ENCODE assay signal across 12 cellular contexts in the genomic region with DNA sequence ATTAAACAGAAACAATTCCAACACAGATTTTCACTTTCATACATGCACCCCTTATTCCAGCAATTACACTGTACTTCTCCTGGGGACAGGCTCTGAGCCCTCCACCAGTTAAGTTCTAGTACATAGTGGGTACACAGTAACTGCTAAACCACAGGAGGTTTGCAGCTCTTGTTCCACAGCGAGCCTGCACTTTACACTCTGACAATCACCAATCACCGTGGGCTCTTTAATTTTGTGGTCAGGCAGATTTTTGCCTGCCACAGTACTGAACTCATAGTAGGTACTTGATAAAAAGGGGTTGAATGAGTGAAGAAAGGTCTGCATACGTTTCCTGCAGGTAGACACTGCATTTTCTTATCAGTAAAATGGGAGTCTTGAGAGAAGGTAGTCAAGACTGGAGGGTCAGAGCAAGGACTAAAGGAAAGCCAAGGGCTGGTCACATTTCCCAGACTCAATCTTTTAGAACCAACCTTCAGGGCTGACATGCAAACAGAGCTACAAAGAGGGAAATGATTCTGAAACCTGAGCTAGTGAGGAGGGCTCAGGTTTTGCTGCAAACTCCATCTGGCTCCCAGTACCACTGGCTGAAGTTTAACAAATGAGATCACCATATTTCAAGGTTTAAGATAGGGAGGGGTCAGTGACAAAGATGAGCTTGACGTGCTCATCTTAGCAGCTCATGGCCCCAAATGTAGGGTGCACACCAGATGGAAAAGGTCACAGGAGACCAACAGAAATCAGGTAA.
DNase-seq lines count a peak whose midpoint lies in the region; ATAC-seq, FAIRE-seq and TF ChIP-seq lines count a peak whose summit lies in the region.
"Had no signal": no experiment of that assay in that cellular context is flagged by ENCODE, and none has a peak within 500 bp of the region (broad histone marks: within the 10 kb centered on the region; RNA-seq: fewer than 3 reads in every experiment).

No MANE protein-coding gene starts in this region.

- H3K36me3 Mint-ChIP-seq in stimulated activated memory B cell treated with anti-CD40 and anti-IgM and Interleukin-4, amounts not matched to agents 10 μg/mL and 1 μg/mL and 100 μg/mL, for 72 hours, result peaks cover 5% of the 10 kb centered on the region

- H3K9me3 ChIP-seq in aorta (ENCODE audit: control insufficient read depth, low read length) (no peaks in the 10 kb centered on the region), ascending aorta (no peaks in the 10 kb centered on the region)
- H3K9me3 ChIP-seq: thoracic aorta had no signal

- H3K27me3 Mint-ChIP-seq in stimulated activated memory B cell treated with anti-CD40 and anti-IgM and Interleukin-4, amounts not matched to agents 10 μg/mL and 1 μg/mL and 100 μg/mL, for 72 hours, result no peaks in the 10 kb centered on the region
- H3K27me3 Mint-ChIP-seq: activated naive CD8-positive, alpha-beta T cell; naive thymus-derived CD4-positive, alpha-beta T cell had no signal

- H3K36me3 ChIP-seq in aorta (ENCODE audit: control insufficient read depth in 1 of 2, insufficient read depth in 2 of 2, low read length in 1 of 2) (no peaks in the 10 kb centered on the region), ascending aorta (no peaks in the 10 kb centered on the region)
- H3K36me3 ChIP-seq: thoracic aorta had no signal

- H3K4me3 Mint-ChIP-seq in stimulated activated memory B cell treated with anti-CD40 and anti-IgM and Interleukin-4, amounts not matched to agents 10 μg/mL and 1 μg/mL and 100 μg/mL, for 72 hours, result no peak overlapping the region
- H3K4me3 Mint-ChIP-seq: activated naive CD8-positive, alpha-beta T cell; naive thymus-derived CD4-positive, alpha-beta T cell had no signal

- H3K9me3 Mint-ChIP-seq in stimulated activated memory B cell treated with anti-CD40 and anti-IgM and Interleukin-4, amounts not matched to agents 10 μg/mL and 1 μg/mL and 100 μg/mL, for 72 hours, result no peaks in the 10 kb centered on the region
- H3K9me3 Mint-ChIP-seq: naive thymus-derived CD4-positive, alpha-beta T cell had no signal

- ATAC-seq in HG02571 (IDR thresholded peaks at IDR 0.05; ENCODE audit: unreplicated experiment) (peak; percentile 79), HG03521 (IDR thresholded peaks at IDR 0.05; ENCODE audit: unreplicated experiment) (peak; percentile 74), HG02970 (IDR thresholded peaks at IDR 0.05; ENCODE audit: low FRiP score, unreplicated experiment) (no peak), aorta (ENCODE audit: low FRiP score) (no peak)
- ATAC-seq in stimulated activated memory B cell treated with anti-CD40 and anti-IgM and Interleukin-4, amounts not matched to agents 10 μg/mL and 1 μg/mL and 100 μg/mL, for 72 hours, result peak; percentile 90
- ATAC-seq: naive thymus-derived CD4-positive, alpha-beta T cell had no signal

- H3K27ac Mint-ChIP-seq in stimulated activated memory B cell treated with anti-CD40 and anti-IgM and Interleukin-4, amounts not matched to agents 10 μg/mL and 1 μg/mL and 100 μg/mL, for 72 hours, result peak overlapping the region; percentile 81
- H3K27ac Mint-ChIP-seq: activated naive CD8-positive, alpha-beta T cell; naive thymus-derived CD4-positive, alpha-beta T cell had no signal

- intact Hi-C loops in aorta (cut with DNase I) (no loop called here), ascending aorta (cut with DNase I) (no loop called here)

- no peaks in the 10 kb centered on the region for H3K27me3 ChIP-seq in aorta (ENCODE audit: control insufficient read depth in 1 of 2, insufficient read depth in 2 of 2, low read length in 1 of 2)
- no peaks in the 10 kb centered on the region for H3K27me3 ChIP-seq in ascending aorta

- peak; percentile 88 for FAIRE-seq in GM19239 (lab: Jason Lieb, UNC)

- DNase-seq in GM19239 (ENCODE audit: insufficient read length, low spot score) (peak; percentile 36), aorta (no peak), ascending aorta (ENCODE audit: low spot score in 2 of 2) (no peak)
- DNase-seq: activated CD4-positive, CD25-positive, alpha-beta regulatory T cell treated with anti-CD3 and anti-CD28 coated beads, Interleukin-2, amount 50 U/mL, for 72 hours; effector CD4-positive, alpha-beta T cell; naive thymus-derived CD4-positive, alpha-beta T cell had no signal

- H3K4me1 ChIP-seq in aorta (ENCODE audit: control insufficient read depth in 1 of 2, insufficient read depth in 2 of 2, low read length in 2 of 2), result peaks cover 2 to 3% of the 10 kb centered on the region in 2 donors
- H3K4me1 ChIP-seq in ascending aorta, result peaks cover 0 to 3% of the 10 kb centered on the region in 2 donors

- H3K27ac ChIP-seq in aorta (ENCODE audit: low read depth in 1 of 2, low read length in 2 of 2) (no peak overlapping the region), ascending aorta (no peak overlapping the region)
- H3K27ac ChIP-seq: thoracic aorta had no signal

- TF ChIP-seq CTCF in ascending aorta (IDR thresholded peaks at IDR 0.05), result no peak

- H3K4me3 ChIP-seq in aorta (ENCODE audit: low read length in 2 of 2) (no peak overlapping the region), ascending aorta (no peak overlapping the region)
- H3K4me3 ChIP-seq: thoracic aorta had no signal

- H3K4me1 Mint-ChIP-seq in stimulated activated memory B cell treated with anti-CD40 and anti-IgM and Interleukin-4, amounts not matched to agents 10 μg/mL and 1 μg/mL and 100 μg/mL, for 72 hours, result peaks cover 24% of the 10 kb centered on the region

- WGBS in aorta, 2 donors, result 85 to 87% methylated on average over 4 of the region's 4 CpGs

Comparison
In these comparisons a context has a peak if more than half of its experiments do, and no peak if none do; other contexts are left out.
1. ATAC-seq: peak in HG02571 (single experiment), HG03521 (single experiment) and stimulated activated memory B cell treated with anti-CD40 and anti-IgM and Interleukin-4, amounts not matched to agents 10 μg/mL and 1 μg/mL and 100 μg/mL, for 72 hours (single experiment); none in HG02970 (single experiment) and aorta (single experiment).